Comparison of ENCODE assay signal across 1 cellular context in genomic region chr7:143882611-143883078, GRCh38.
TF ChIP-seq lines count a peak whose summit lies in the region.

No MANE protein-coding gene starts in this region.

TF ChIP-seq in H1, 55 proteins besides CTCF, POLR2A, EP300 and RAD21:
- TF ChIP-seq BRCA1 (IDR thresholded peaks at IDR 0.05; ENCODE audit: low read depth, low read length) (no peak), SP2 (IDR thresholded peaks at IDR 0.05; ENCODE audit: low read length) (no peak), TEAD4 (IDR thresholded peaks at IDR 0.05; ENCODE audit: low read depth, low read length) (no peak), BACH1 (IDR thresholded peaks at IDR 0.05; ENCODE audit: low read length) (peak; percentile 65), KDM4A (IDR thresholded peaks at IDR 0.05; ENCODE audit: low read depth, low read length, severe bottlenecking) (peak; percentile 9), CBX5 (IDR thresholded peaks at IDR 0.05; ENCODE audit: low read depth, low read length) (no peak), NANOG (IDR thresholded peaks at IDR 0.05; ENCODE audit: insufficient read depth, low read depth, low read length, poor library complexity, severe bottlenecking) (no peak), SAP30 (IDR thresholded peaks at IDR 0.05; ENCODE audit: insufficient read depth, insufficient replicate concordance, low read length) (no peak)
- TF ChIP-seq, protein P1, sequence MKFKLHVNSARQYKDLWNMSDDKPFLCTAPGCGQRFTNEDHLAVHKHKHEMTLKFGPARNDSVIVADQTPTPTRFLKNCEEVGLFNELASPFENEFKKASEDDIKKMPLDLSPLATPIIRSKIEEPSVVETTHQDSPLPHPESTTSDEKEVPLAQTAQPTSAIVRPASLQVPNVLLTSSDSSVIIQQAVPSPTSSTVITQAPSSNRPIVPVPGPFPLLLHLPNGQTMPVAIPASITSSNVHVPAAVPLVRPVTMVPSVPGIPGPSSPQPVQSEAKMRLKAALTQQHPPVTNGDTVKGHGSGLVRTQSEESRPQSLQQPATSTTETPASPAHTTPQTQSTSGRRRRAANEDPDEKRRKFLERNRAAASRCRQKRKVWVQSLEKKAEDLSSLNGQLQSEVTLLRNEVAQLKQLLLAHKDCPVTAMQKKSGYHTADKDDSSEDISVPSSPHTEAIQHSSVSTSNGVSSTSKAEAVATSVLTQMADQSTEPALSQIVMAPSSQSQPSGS (IDR thresholded peaks at IDR 0.05; ENCODE audit: low read length), result no peak
TF ChIP-seq in H1: peak in this region for 2.
